Comparison of ENCODE assay signal across 12 cellular contexts in genomic region chr15:50494547-50494946, GRCh38. TPM values are rescaled to one million over a fixed set of nuclear protein-coding genes. Genes with fewer than 3 reads are reported as not detected.
"Had no signal": no experiment of that assay in that cellular context is flagged by ENCODE, and none has a peak within 500 bp of the region (broad histone marks: within the 10 kb centered on the region; RNA-seq: fewer than 3 reads in every experiment).

No MANE protein-coding gene starts in this region.

RNA-seq across cellular contexts. Expression of gene USP50, which starts 51.9 kb away (rescaled TPM):
- total RNA-seq: naive thymus-derived CD8-positive, alpha-beta T cell; natural killer cell treated with Interleukin-12 subunit alpha and Interleukin-12 subunit beta and Interleukin-15 and Interleukin-18, amount 100 ng/mL, for 72 hours; right atrium auricular region; sigmoid colon; skeletal muscle tissue; smooth muscle cell had no signal
- polyA plus RNA-seq: naive thymus-derived CD4-positive, alpha-beta T cell; ovary; pancreas; right cardiac atrium; sigmoid colon; small intestine; smooth muscle cell; spleen had no signal
